27 cellular contexts compared by ENCODE assay signal in genomic region chr11:8030526-8031247, GRCh38. TPM values are rescaled to one million over a fixed set of nuclear protein-coding genes. Genes with fewer than 3 reads are reported as not detected.
A peak's percentile ranks its signal among the peaks of the same experiment; 100 is the strongest.
DNase-seq lines count a peak whose midpoint lies in the region; ATAC-seq, FAIRE-seq and TF ChIP-seq lines count a peak whose summit lies in the region.
"Had no signal": no experiment of that assay in that cellular context is flagged by ENCODE, and none has a peak within 500 bp of the region (broad histone marks: within the 10 kb centered on the region; RNA-seq: fewer than 3 reads in every experiment).

No MANE protein-coding gene starts in this region.

- DNase-seq in NCI-H82 (lab: John Stamatoyannopoulos, UW) (peak; percentile 11), NCI-H82 treated with DMSO at 0.1 percent for 48 hours (lab: John Stamatoyannopoulos, UW; ENCODE audit: unreplicated experiment) (no peak), D341Med (ENCODE audit: low spot score) (peak; percentile 15), bronchial epithelial cell (ENCODE audit: low read depth) (no peak), posterior vena cava (ENCODE audit: low spot score) (peak; percentile 40), PC-3 (no peak), mucosa of gallbladder (ENCODE audit: low spot score) (no peak)
- DNase-seq: CD8-positive, alpha-beta T cell; DMS79 treated with DMSO at 0.1 percent for 48 hours; GF-D8; GOT3; HFFc6; Kasumi-1; NCI-H1092 treated with DMSO at 0.1 percent for 48 hours; NCI-H1436 treated with DMSO at 0.1 percent for 48 hours; NCI-H187 treated with DMSO at 0.1 percent for 48 hours; NCI-H446; NCI-H524 treated with DMSO at 0.1 percent for 48 hours; SHP77 treated with DMSO at 0.1 percent for 48 hours had no signal

- no peak overlapping the region for H3K9ac ChIP-seq in PC-3 (ENCODE audit: low read length)

- no peaks in the 10 kb centered on the region for H3K4me1 ChIP-seq in PC-3 (ENCODE audit: insufficient read depth, low read length)
- H3K4me1 ChIP-seq: HAP-1 had no signal

- H4K20me1 ChIP-seq in PC-3 (ENCODE audit: low read length) = no peaks in the 10 kb centered on the region

- no peaks in the 10 kb centered on the region for H3K36me3 ChIP-seq in bronchial epithelial cell (ENCODE audit: control insufficient read depth, insufficient read depth, low read length)
- H3K36me3 ChIP-seq in PC-3 (ENCODE audit: low read depth, low read length) = no peaks in the 10 kb centered on the region
- H3K36me3 ChIP-seq: HAP-1 had no signal

- POLR2A ChIA-PET in PC-3 (lab: Charles Lee; ENCODE audit: unreplicated experiment) = no interaction called here

- H3K79me2 ChIP-seq in PC-3 (ENCODE audit: low read length) = no peaks in the 10 kb centered on the region

- H3K27me3 ChIP-seq in bronchial epithelial cell (ENCODE audit: control insufficient read depth, insufficient read depth, low read length) (peaks cover 9% of the 10 kb centered on the region), PC-3 (ENCODE audit: low read length) (peaks cover 31% of the 10 kb centered on the region)

- intact Hi-C loops in posterior vena cava (cut with DNase I) (loop anchor here in 1 of 2 donors (5.0 kb wide), 1 partner anchor 67 kb away; no protein-coding TSS in a partner anchor), PC-3 (cut with micrococcal nuclease) (no loop called here)

- no peak overlapping the region for H3K4me3 ChIP-seq in bronchial epithelial cell (ENCODE audit: low read depth, low read length)
- no peak overlapping the region for H3K4me3 ChIP-seq in PC-3 (ENCODE audit: low read length)
- H3K4me3 ChIP-seq: HAP-1, K562 had no signal

- no peaks in the 10 kb centered on the region for H3K9me2 ChIP-seq in PC-3 (replicated peaks; ENCODE audit: low read length)

- no peak overlapping the region for H2AFZ ChIP-seq in PC-3 (ENCODE audit: low read length)

- no peaks in the 10 kb centered on the region for H3K9me3 ChIP-seq in PC-3 (ENCODE audit: low read length)
- H3K9me3 ChIP-seq: HAP-1 had no signal

- ATAC-seq in PC-3 = no peak
- ATAC-seq: CD8-positive, alpha-beta T cell; K562; Panc1 had no signal

- H3K4me2 ChIP-seq in PC-3 (ENCODE audit: low read length) = no peak overlapping the region

- CTCF ChIA-PET in PC-3 (lab: Charles Lee) = interaction anchor here (3.8 kb wide), 1 partner anchor 68 kb away, joined by 35 read pairs; no protein-coding TSS in a partner anchor

- BruUV-seq in PC-3 (replicated peaks; lab: Mats Ljungman, UMichigan) = no TSS peak

- H3F3A ChIP-seq in PC-3 (ENCODE audit: low read length, unreplicated experiment) = no peaks in the 10 kb centered on the region

- no peak for TF ChIP-seq CTCF in bronchial epithelial cell (IDR thresholded peaks at IDR 0.05; ENCODE audit: insufficient read depth, low read length, severe bottlenecking)
- TF ChIP-seq CTCF in PC-3 (conservative IDR thresholded peaks at IDR 0.05; ENCODE audit: low read depth, low read length) = no peak

- peak; percentile 73 for FAIRE-seq in bronchial epithelial cell (lab: Jason Lieb, UNC)
- FAIRE-seq: GM12891, HTR-8/SVneo, K562 had no signal

- H3K27ac ChIP-seq in PC-3 (ENCODE audit: low read length) = no peak overlapping the region
- H3K27ac ChIP-seq: 22Rv1, C4-2B, RWPE1 had no signal

RNA-seq across cellular contexts. Expression of gene EIF3F, which starts 43.5 kb away (rescaled TPM):
- 183 and 222 TPM in 2 replicates for total RNA-seq in bronchial epithelial cell
- 100 to 1,000 TPM; 138 to 139 TPM for total RNA-seq in posterior vena cava
- total RNA-seq in PC-3 (2014; rRNA removed) = 182 and 227 TPM in 2 replicates
- total RNA-seq in mucosa of gallbladder = 251 TPM

RNA-seq across cellular contexts. Expression of gene TUB, which starts 50.3 kb away (rescaled TPM):
- 0.13 and 0.26 TPM in 2 replicates for total RNA-seq in bronchial epithelial cell
- 10 to 100 TPM in 1 of 2 donors, 1 to 10 TPM in 1; 7.0 to 12.5 TPM for total RNA-seq in posterior vena cava
- total RNA-seq in PC-3 (2014; rRNA removed) = 3.2 and 3.3 TPM in 2 replicates
- 11.3 TPM for total RNA-seq in mucosa of gallbladder
- total RNA-seq: CD8-positive, alpha-beta T cell; K562 had no signal

Comparison
In these comparisons a context has a peak if more than half of its experiments do, and no peak if none do; other contexts are left out.
1. DNase-seq: peak in NCI-H82 (single experiment), D341Med (single experiment) and posterior vena cava (single experiment); none in NCI-H82 treated with DMSO at 0.1 percent for 48 hours (single experiment), bronchial epithelial cell (single experiment), PC-3 (single experiment) and mucosa of gallbladder (single experiment).